In genomic region chr17:81108220-81108619, GRCh38 we compare ENCODE assay signal across 26 cellular contexts. TPM values are rescaled to one million over a fixed set of nuclear protein-coding genes. Genes with fewer than 3 reads are reported as not detected.
DNase-seq lines count a peak whose midpoint lies in the region; FAIRE-seq and TF ChIP-seq lines count a peak whose summit lies in the region.
"Had no signal": no experiment of that assay in that cellular context is flagged by ENCODE, and none has a peak within 500 bp of the region (broad histone marks: within the 10 kb centered on the region; RNA-seq: fewer than 3 reads in every experiment).

No MANE protein-coding gene starts in this region.

- no peak overlapping the region for H4K5ac ChIP-seq in H1 (ENCODE audit: insufficient read length, low read depth, low read length)

- no peak for TF ChIP-seq CTCF in H1 (IDR thresholded peaks at IDR 0.05; ENCODE audit: control extremely low read depth in 1 of 3, insufficient read depth in 1 of 3, low read depth in 1 of 3, low read length in 3 of 3)

- H3K4me2 ChIP-seq in BLaER1 = peak overlapping the region; percentile 82
- H3K4me2 ChIP-seq in H1 (ENCODE audit: insufficient read depth in 1 of 2, low read depth in 2 of 2, low read length in 2 of 2) = no peak overlapping the region
- H3K4me2 ChIP-seq: A549 had no signal

- H4K91ac ChIP-seq in H1 (replicated peaks; ENCODE audit: insufficient read length, low read length) = no peak overlapping the region

- 97% methylated on average over 7 of the region's 9 CpGs; no CpG with 5 or more reads in 1 of the 2 experiments for whole genome bisulfite sequencing in H1 (ENCODE audit: extremely low coverage in 1 of 2, insufficient coverage in 1 of 2, insufficient read length in 1 of 2, insufficient replicate concordance in 2 of 2, low coverage in 1 of 2, low lambda C conversion rate in 2 of 2, missing lambda C conversion rate in 1 of 2), 2 experiments
- 40 to 70% (median 41%) methylated on average over 9 of the region's 9 CpGs for whole genome bisulfite sequencing in small intestine, 3 donors

- H3K36me3 ChIP-seq in BLaER1 = no peaks in the 10 kb centered on the region
- H3K36me3 ChIP-seq in H7 (replicated peaks; ENCODE audit: control insufficient read depth, insufficient read depth, low read length) = no peaks in the 10 kb centered on the region; the same call in 1 of the 2 replicates
- no peaks in the 10 kb centered on the region for H3K36me3 ChIP-seq in H1 (ENCODE audit: control insufficient read depth in 2 of 4, insufficient read depth in 4 of 4, low read length in 3 of 4)
- no peaks in the 10 kb centered on the region for H3K36me3 ChIP-seq in small intestine (ENCODE audit: control insufficient read depth in 2 of 2, insufficient read depth in 2 of 2, low read length in 2 of 2)
- H3K36me3 ChIP-seq: BE2C, HAP-1 had no signal

- H3K56ac ChIP-seq in H1 (replicated peaks; ENCODE audit: insufficient read length, low read depth, low read length) = no peak overlapping the region

- POLR2A ChIA-PET in H1 (lab: Charles Lee; ENCODE audit: partially characterized antibody) = no interaction called here

- peak; percentile 70 for DNase-seq in H7
- no peak for DNase-seq in H1 (ENCODE audit: low read depth in 1 of 2, low spot score in 2 of 2)
- DNase-seq in small intestine = peak; percentile 57
- no peak for DNase-seq in NOMO-1 treated with dmso at 0.1 percent for 144 hours (lab: John Stamatoyannopoulos, UW; ENCODE audit: unreplicated experiment)
- DNase-seq in SHP77 (lab: John Stamatoyannopoulos, UW) = no peak
- DNase-seq in COLO668 (lab: John Stamatoyannopoulos, UW; ENCODE audit: unreplicated experiment) = no peak
- DNase-seq: 8988T; ACHN; AML-193; BE2C; CD4-positive, CD25-positive, alpha-beta regulatory T cell; CD8-positive, alpha-beta T cell; DMS 273 treated with DMSO at 0.1 percent for 48 hours; DMS79; EL; GDM1; GM23248; HFFc6 had no signal

- no peak overlapping the region for H2AK5ac ChIP-seq in H1 (ENCODE audit: low read depth, low read length)

- H3K79me1 ChIP-seq in H1 (ENCODE audit: low read depth, low read length) = no peaks in the 10 kb centered on the region

- H3K27ac ChIP-seq in BLaER1 = no peak overlapping the region
- H3K27ac ChIP-seq in H1 (ENCODE audit: low read depth, low read length) = no peak overlapping the region
- no peak overlapping the region for H3K27ac ChIP-seq in small intestine (ENCODE audit: low read depth in 1 of 2, low read length in 1 of 2)
- H3K27ac ChIP-seq: A549, C4-2B, GM23248 had no signal

- H4K8ac ChIP-seq in H1 (ENCODE audit: extremely low read depth, insufficient read depth, low read length) = peak overlapping the region; percentile 25; the same call in 1 of the 2 replicates

- H3K27me3 ChIP-seq in BLaER1 = peaks cover 91% of the 10 kb centered on the region
- no peaks in the 10 kb centered on the region for H3K27me3 ChIP-seq in H7 (ENCODE audit: control insufficient read depth, insufficient read depth, low read length)
- no peaks in the 10 kb centered on the region for H3K27me3 ChIP-seq in H1 (replicated peaks in 1 of 4; ENCODE audit: control insufficient read depth in 3 of 4, extremely low read depth in 1 of 4, insufficient read depth in 3 of 4, low read length in 3 of 4)
- no peaks in the 10 kb centered on the region for H3K27me3 ChIP-seq in small intestine (ENCODE audit: control insufficient read depth in 2 of 2, insufficient read depth in 2 of 2, low read length in 2 of 2)
- H3K27me3 ChIP-seq: BE2C had no signal

- H3K9ac ChIP-seq in BLaER1 (no peak overlapping the region), H1 (replicated peaks in 1 of 4; ENCODE audit: extremely low read depth in 1 of 4, low read depth in 3 of 4, low read length in 3 of 4) (no peak overlapping the region)
- H3K9ac ChIP-seq: GM23248 had no signal

- H3K14ac ChIP-seq in H1 (ENCODE audit: insufficient read length) = no peak overlapping the region

- no peak overlapping the region for H2BK120ac ChIP-seq in H1 (replicated peaks; ENCODE audit: low read depth, low read length)

- H2BK5ac ChIP-seq in H1 (ENCODE audit: low read depth, low read length) = no peak overlapping the region

- no peak overlapping the region for H3K18ac ChIP-seq in H1 (ENCODE audit: extremely low read depth, low read length)

- no peak overlapping the region for H2AFZ ChIP-seq in H1 (ENCODE audit: low read length)
- H2AFZ ChIP-seq: GM23248 had no signal

- no peaks in the 10 kb centered on the region for H3K79me2 ChIP-seq in H1 (ENCODE audit: control insufficient read depth in 1 of 2, insufficient read depth in 2 of 2, low read length in 2 of 2)

- no peak for FAIRE-seq in H1 (lab: Jason Lieb, UNC)
- no peak for FAIRE-seq in small intestine (lab: Jason Lieb, UNC)
- FAIRE-seq: A549, D721Med, GM12878, GM19239 had no signal

- H3K4ac ChIP-seq in H1 (replicated peaks; ENCODE audit: insufficient read length, low read depth, low read length) = no peak overlapping the region

- H2BK15ac ChIP-seq in H1 (ENCODE audit: low read length) = no peak overlapping the region

- H3K23ac ChIP-seq in H1 (ENCODE audit: insufficient read length) = no peak overlapping the region

- no peak for TF ChIP-seq POLR2A in H1 (IDR thresholded peaks at IDR 0.05; ENCODE audit: control extremely low read depth in 1 of 2, low read depth in 2 of 2, low read length in 2 of 2)

- CTCF ChIA-PET in H1 (lab: Charles Lee; ENCODE audit: partially characterized antibody) = interaction anchor here (0.6 kb wide), 1 partner anchor 1228 kb away, joined by 4 read pairs; no protein-coding TSS in a partner anchor

- TF ChIP-seq RAD21 in H1 (IDR thresholded peaks at IDR 0.05 in 1 of 2, conservative IDR thresholded peaks at IDR 0.05 in 1 of 2; ENCODE audit: low read depth in 2 of 2, low read length in 2 of 2) = no peak

- no peak overlapping the region for H2BK12ac ChIP-seq in H1 (ENCODE audit: low read depth, low read length)

- H3K4me1 ChIP-seq in BLaER1 (peaks cover 63% of the 10 kb centered on the region), H1 (replicated peaks in 1 of 4; ENCODE audit: control insufficient read depth in 3 of 4, insufficient read depth in 4 of 4, low read length in 3 of 4) (no peaks in the 10 kb centered on the region), small intestine (ENCODE audit: control insufficient read depth in 2 of 2, insufficient read depth in 1 of 2, low read depth in 1 of 2, low read length in 1 of 2) (no peaks in the 10 kb centered on the region)
- H3K4me1 ChIP-seq: A549, HAP-1 had no signal

- TF ChIP-seq EP300 in H1 (IDR thresholded peaks at IDR 0.05; ENCODE audit: borderline replicate concordance in 1 of 2, low read depth in 2 of 2, low read length in 2 of 2) = no peak

- H3K4me3 ChIP-seq in BLaER1 (peak overlapping the region; percentile 7; the same call in 1 of the 2 replicates), H7 (ENCODE audit: insufficient read depth, low read depth, low read length) (no peak overlapping the region), H1 (ENCODE audit: extremely low read depth in 1 of 4, insufficient read depth in 2 of 4, low read depth in 3 of 4, low read length in 4 of 4) (no peak overlapping the region), small intestine (ENCODE audit: low read depth in 1 of 2, low read length in 2 of 2) (no peak overlapping the region)
- H3K4me3 ChIP-seq: A549, GM12878, GM23248, HAP-1 had no signal

- H3K23me2 ChIP-seq in H1 (ENCODE audit: low read depth, low read length) = no peaks in the 10 kb centered on the region

- H3K9me3 ChIP-seq in BLaER1 (no peaks in the 10 kb centered on the region), H1 (ENCODE audit: insufficient read depth in 2 of 2, low read depth in 1 of 2, low read length in 1 of 2) (no peaks in the 10 kb centered on the region), small intestine (ENCODE audit: control insufficient read depth, low read depth) (no peaks in the 10 kb centered on the region)
- H3K9me3 ChIP-seq: A549, BE2C, HAP-1 had no signal

- no peak overlapping the region for H2BK20ac ChIP-seq in H1 (ENCODE audit: low read length)

- H4K20me1 ChIP-seq in BLaER1 (peaks cover 89% of the 10 kb centered on the region), H1 (replicated peaks in 1 of 2; ENCODE audit: control insufficient read depth in 1 of 2, insufficient read depth in 2 of 2, low read length in 2 of 2) (no peaks in the 10 kb centered on the region)

TF ChIP-seq in H1, 55 proteins besides CTCF, POLR2A, EP300 and RAD21 (continues in another document):
- TF ChIP-seq TAF7 (optimal IDR thresholded peaks at IDR 0.05; ENCODE audit: borderline replicate concordance, low read depth, low read length) = no peak
- TF ChIP-seq NANOG (IDR thresholded peaks at IDR 0.05; ENCODE audit: insufficient read depth, low read depth, low read length, poor library complexity, severe bottlenecking) = no peak
- TF ChIP-seq EZH2 (IDR thresholded peaks at IDR 0.05; ENCODE audit: low read depth, low read length, severe bottlenecking) = no peak
- TF ChIP-seq CREB1 (IDR thresholded peaks at IDR 0.05) = no peak
- TF ChIP-seq GTF2F1 (IDR thresholded peaks at IDR 0.05; ENCODE audit: borderline replicate concordance, low read depth, low read length) = no peak

RNA-seq across cellular contexts. Expression of gene PVALEF, which starts 57.1 kb away (rescaled TPM):
- not detected in 2 replicates for total RNA-seq in H7 (2014; rRNA removed; shearing (Covaris generic))
- total RNA-seq in H1 (2021; fragmentation: NEBNext Ultra II Directional; extraction: Animal tissue kit (Norgen Biotek cat#: 25700)) = not detected in 2 replicates
- polyA plus RNA-seq in H1 (2011; rRNA removed) (0.03 and 0.05 TPM in 2 replicates), small intestine (not detected)
- not detected for polyA plus RNA-seq in H1 (2011; cell fraction: cytosol; rRNA removed)
- not detected for polyA plus RNA-seq in H1 (2011; cell fraction: nucleus; rRNA removed)
- polyA plus RNA-seq in H1 (2012, experiment 1 of 2) = 0.12 TPM in 1 of 4 replicates, not detected in the others
- not detected for polyA plus RNA-seq in H1 (2012, experiment 2 of 2)
- polyA plus RNA-seq in H1 (2013, experiment 1 of 2) = not detected
- not detected for polyA plus RNA-seq in H1 (2013, experiment 2 of 2)
- polyA minus RNA-seq in H1 (2011; rRNA and poly(A)+ RNA removed) = not detected in 2 replicates
- not detected for polyA minus RNA-seq in H1 (2011; cell fraction: cytosol; rRNA and poly(A)+ RNA removed)
- not detected for polyA minus RNA-seq in H1 (2011; cell fraction: nucleus; rRNA and poly(A)+ RNA removed)
- total RNA-seq: CD4-positive, CD25-positive, alpha-beta regulatory T cell; CD8-positive, alpha-beta T cell; GM12878; GM23248; H4; HFFc6 had no signal
- polyA plus RNA-seq: A549; CD4-positive, CD25-positive, alpha-beta regulatory T cell; GM12878; GM23248 had no signal

RNA-seq across cellular contexts. Expression of gene AATK, which starts 57.8 kb away (rescaled TPM):
- 1.5 and 2.0 TPM in 2 replicates for total RNA-seq in H7 (2014; rRNA removed; shearing (Covaris generic))
- 3.2 and 3.5 TPM in 2 replicates for total RNA-seq in H1 (2021; fragmentation: NEBNext Ultra II Directional; extraction: Animal tissue kit (Norgen Biotek cat#: 25700))
- polyA plus RNA-seq in H1 (2011; rRNA removed) = 1.7 and 3.6 TPM in 2 replicates
- polyA plus RNA-seq in H1 (2011; cell fraction: cytosol; rRNA removed) = 2.2 TPM
- polyA plus RNA-seq in H1 (2011; cell fraction: nucleus; rRNA removed) = 7.4 TPM
- polyA plus RNA-seq in H1 (2012, experiment 1 of 2) = 2.2 to 3.3 TPM (median 2.6 TPM) in 4 replicates
- 1.1 TPM for polyA plus RNA-seq in H1 (2012, experiment 2 of 2)
- 1.9 TPM for polyA plus RNA-seq in H1 (2013, experiment 1 of 2)
- 1.8 TPM for polyA plus RNA-seq in H1 (2013, experiment 2 of 2)
- polyA minus RNA-seq in H1 (2011; rRNA and poly(A)+ RNA removed) = 1.4 and 2.8 TPM in 2 replicates
- polyA minus RNA-seq in H1 (2011; cell fraction: cytosol; rRNA and poly(A)+ RNA removed) = 5.8 TPM
- 4.8 TPM for polyA minus RNA-seq in H1 (2011; cell fraction: nucleus; rRNA and poly(A)+ RNA removed)
- polyA plus RNA-seq in small intestine = 100 to 1,000 TPM in 1 of 3 donors, 10 to 100 TPM in 2; 33.1 to 118 (median 98.1) TPM
- total RNA-seq: CD4-positive, CD25-positive, alpha-beta regulatory T cell; GM12878 had no signal

Comparison
In these comparisons a context has a peak if more than half of its experiments do, and no peak if none do; other contexts are left out.
1. DNase-seq: peak in H7 (single experiment) and small intestine (single experiment); none in H1 (0 of 2), NOMO-1 treated with dmso at 0.1 percent for 144 hours (single experiment), SHP77 (0 of 2) and COLO668 (single experiment).